Comparison of ENCODE assay signal across 8 cellular contexts in the genomic region with DNA sequence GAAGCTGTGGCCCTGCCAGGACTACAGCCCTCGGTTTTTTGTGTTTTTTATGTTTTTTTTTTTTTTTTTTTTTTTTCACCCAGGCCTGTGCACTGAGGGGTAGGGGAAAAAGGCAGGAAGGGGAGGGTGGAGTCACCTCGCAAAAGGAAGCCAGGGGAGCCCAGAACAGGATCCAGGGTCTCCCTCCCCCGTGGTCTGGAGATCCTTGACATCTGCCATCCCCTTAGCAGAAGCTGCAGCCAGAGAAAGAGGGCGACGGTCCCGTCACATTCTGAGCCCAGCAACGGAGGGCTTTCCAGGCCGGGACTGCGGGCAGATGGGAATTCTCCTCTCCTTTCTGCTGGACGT. TPM values are rescaled to one million over a fixed set of nuclear protein-coding genes. Genes with fewer than 3 reads are reported as not detected.
A peak's percentile ranks its signal among the peaks of the same experiment; 100 is the strongest.
DNase-seq lines count a peak whose midpoint lies in the region; ATAC-seq and TF ChIP-seq lines count a peak whose summit lies in the region.

No MANE protein-coding gene starts in this region.

- H3K27me3 Mint-ChIP-seq in CD4-positive, CD25-positive, alpha-beta regulatory T cell: peaks cover 26% of the 10 kb centered on the region

- DNase-seq in CD4-positive, CD25-positive, alpha-beta regulatory T cell: no peak
- DNase-seq in epithelial cell of esophagus (ENCODE audit: low read depth): no peak
- DNase-seq in AG08396 (ENCODE audit: low spot score): no peak
- DNase-seq in posterior vena cava (ENCODE audit: low spot score): no peak
- no peak for DNase-seq in A172 (ENCODE audit: low spot score)

- TF ChIP-seq RAD21 in neural cell (conservative IDR thresholded peaks at IDR 0.05): no peak

- no peak overlapping the region for H3K27ac ChIP-seq in CD4-positive, CD25-positive, alpha-beta regulatory T cell (ENCODE audit: insufficient read depth, low read length, poor library complexity, severe bottlenecking)
- H3K27ac ChIP-seq in OCI-LY1 (ENCODE audit: low read depth, low read length, poor library complexity, severe bottlenecking) (no peak overlapping the region), neural cell (ENCODE audit: low read length) (no peak overlapping the region)

- peak overlapping the region; percentile 68 for H3K4me2 ChIP-seq in OCI-LY1 (ENCODE audit: low read length)
- no peak overlapping the region for H3K4me2 ChIP-seq in neural cell (ENCODE audit: low read length)

- no peak for TF ChIP-seq EP300 in neural cell (conservative IDR thresholded peaks at IDR 0.05; ENCODE audit: poor library complexity, severe bottlenecking)

- H3K79me2 ChIP-seq in OCI-LY1 (ENCODE audit: insufficient read depth, low read length): no peaks in the 10 kb centered on the region
- no peaks in the 10 kb centered on the region for H3K79me2 ChIP-seq in neural cell (replicated peaks; ENCODE audit: insufficient read depth, low read length)

- H3K9ac ChIP-seq in OCI-LY1 (ENCODE audit: low read length): peak overlapping the region; percentile 9; the same call in 1 of the 2 replicates
- H3K9ac ChIP-seq in neural cell (ENCODE audit: low read length): no peak overlapping the region

- no peak for ATAC-seq in CD4-positive, CD25-positive, alpha-beta regulatory T cell (ENCODE audit: low read depth in 2 of 2)
- ATAC-seq in GM21515 (IDR thresholded peaks at IDR 0.05; ENCODE audit: unreplicated experiment): no peak

- no peak for TF ChIP-seq CTCF in OCI-LY1 (IDR thresholded peaks at IDR 0.05; ENCODE audit: low read length)
- no peak for TF ChIP-seq CTCF in epithelial cell of esophagus (IDR thresholded peaks at IDR 0.05; ENCODE audit: insufficient read depth, low read depth, low read length, missing control alignments)
- no peak for TF ChIP-seq CTCF in neural cell (IDR thresholded peaks at IDR 0.05; ENCODE audit: poor library complexity, severe bottlenecking)

- H3K36me3 ChIP-seq in CD4-positive, CD25-positive, alpha-beta regulatory T cell (ENCODE audit: control insufficient read depth, insufficient read depth, low read length): no peaks in the 10 kb centered on the region
- no peaks in the 10 kb centered on the region for H3K36me3 ChIP-seq in OCI-LY1 (ENCODE audit: insufficient read depth, low read length)
- H3K36me3 ChIP-seq in neural cell (ENCODE audit: insufficient read depth, low read length): no peaks in the 10 kb centered on the region

- H3K4me1 ChIP-seq in CD4-positive, CD25-positive, alpha-beta regulatory T cell (ENCODE audit: control insufficient read depth, insufficient read depth, low read length, poor library complexity, severe bottlenecking): peaks cover 13% of the 10 kb centered on the region
- H3K4me1 ChIP-seq in OCI-LY1 (ENCODE audit: insufficient read depth, low read length, severe bottlenecking): peaks cover 10% of the 10 kb centered on the region

- peak overlapping the region in 1 of 3 donors; percentile 46 for H3K27ac Mint-ChIP-seq in CD4-positive, CD25-positive, alpha-beta regulatory T cell

- H3K4me3 Mint-ChIP-seq in CD4-positive, CD25-positive, alpha-beta regulatory T cell: peak overlapping the region; percentile 49 to 90 (median 84)

- no peaks in the 10 kb centered on the region for H3K9me3 ChIP-seq in CD4-positive, CD25-positive, alpha-beta regulatory T cell (ENCODE audit: control insufficient read depth in 2 of 2, low read length in 2 of 2)
- H3K9me3 ChIP-seq in OCI-LY1 (ENCODE audit: low read length) (no peaks in the 10 kb centered on the region), neural cell (ENCODE audit: low read length) (no peaks in the 10 kb centered on the region)

- intact Hi-C loops in posterior vena cava (cut with DNase I): no loop called here

- no peaks in the 10 kb centered on the region for H3K27me3 ChIP-seq in CD4-positive, CD25-positive, alpha-beta regulatory T cell (ENCODE audit: control insufficient read depth, insufficient read depth, low read length)
- H3K27me3 ChIP-seq in OCI-LY1 (ENCODE audit: insufficient read depth, low read length): 0 out of 2 replicates have a peak, but pooled peaks cover 4% of the 10 kb centered on the region
- peaks cover 23% of the 10 kb centered on the region for H3K27me3 ChIP-seq in neural cell (ENCODE audit: insufficient read depth, low read depth, low read length)

- H2AFZ ChIP-seq in OCI-LY1 (ENCODE audit: low read length) (no peak overlapping the region), neural cell (ENCODE audit: low read depth, low read length) (no peak overlapping the region)

- no peaks in the 10 kb centered on the region for H3K9me2 ChIP-seq in OCI-LY1 (ENCODE audit: low read depth, low read length)
- H3K9me2 ChIP-seq in neural cell (ENCODE audit: insufficient read depth, low read length): no peaks in the 10 kb centered on the region

- peak overlapping the region; percentile 55 for H3K4me3 ChIP-seq in CD4-positive, CD25-positive, alpha-beta regulatory T cell (ENCODE audit: low read depth, low read length)
- H3K4me3 ChIP-seq in OCI-LY1 (ENCODE audit: low read depth, low read length, poor library complexity, severe bottlenecking) (peak overlapping the region; percentile 51), epithelial cell of esophagus (ENCODE audit: low read length) (peak overlapping the region; percentile 41), neural cell (ENCODE audit: low read length) (peak overlapping the region; percentile 58)

- H3K4me1 Mint-ChIP-seq in CD4-positive, CD25-positive, alpha-beta regulatory T cell: peaks cover 0 to 7% (median 6%) of the 10 kb centered on the region in 4 donors

- no peaks in the 10 kb centered on the region for H3K9me3 Mint-ChIP-seq in CD4-positive, CD25-positive, alpha-beta regulatory T cell

- H3K36me3 Mint-ChIP-seq in CD4-positive, CD25-positive, alpha-beta regulatory T cell: no peaks in the 10 kb centered on the region

- H3F3A ChIP-seq in OCI-LY1 (ENCODE audit: insufficient read depth, low read length) (no peaks in the 10 kb centered on the region), neural cell (ENCODE audit: insufficient read depth, low read length, poor library complexity, severe bottlenecking) (no peaks in the 10 kb centered on the region)

- no peaks in the 10 kb centered on the region for H4K20me1 ChIP-seq in OCI-LY1 (ENCODE audit: insufficient read depth, low read length)
- no peaks in the 10 kb centered on the region for H4K20me1 ChIP-seq in neural cell (ENCODE audit: insufficient read depth)

TF ChIP-seq in neural cell, 6 proteins besides CTCF, POLR2A, EP300 and RAD21:
- TF ChIP-seq MXI1 (conservative IDR thresholded peaks at IDR 0.05; ENCODE audit: poor library complexity, severe bottlenecking) (no peak), EZH2 (IDR thresholded peaks at IDR 0.05; ENCODE audit: borderline replicate concordance, insufficient read depth, low read length, poor library complexity, severe bottlenecking) (no peak), TAF1 (IDR thresholded peaks at IDR 0.05; ENCODE audit: low read depth) (no peak), POLR2AphosphoS5 (IDR thresholded peaks at IDR 0.05) (no peak)

RNA-seq across cellular contexts. Expression of a gene that starts 29.1 kb away (rescaled TPM):
- total RNA-seq in CD4-positive, CD25-positive, alpha-beta regulatory T cell: not detected
- under 1 TPM in 3 of 4 donors, not detected in 1; 0.11 to 0.24 (median 0.15) TPM for polyA plus RNA-seq in CD4-positive, CD25-positive, alpha-beta regulatory T cell
- polyA plus RNA-seq in neural cell: not detected in 2 replicates
- not detected in 2 replicates for polyA minus RNA-seq in neural cell
- total RNA-seq in posterior vena cava: 1 to 10 TPM in 1 of 2 donors, under 1 TPM in 1; 0.62 to 2.6 TPM
- 0.22 TPM in 1 of 2 replicates, not detected in the other for total RNA-seq in A172 (2014; rRNA removed; shearing (Covaris generic))

RNA-seq across cellular contexts. Expression of a gene that starts 49.1 kb away (rescaled TPM):
- total RNA-seq in CD4-positive, CD25-positive, alpha-beta regulatory T cell: 6.5 TPM
- polyA plus RNA-seq in CD4-positive, CD25-positive, alpha-beta regulatory T cell: 10 to 100 TPM; 12.1 to 27.6 (median 17.3) TPM
- polyA plus RNA-seq in neural cell: not detected in 2 replicates
- polyA minus RNA-seq in neural cell: not detected in 2 replicates
- 10 to 100 TPM; 10.6 TPM for total RNA-seq in posterior vena cava
- 0.07 and 0.41 TPM in 2 replicates for total RNA-seq in A172 (2014; rRNA removed; shearing (Covaris generic))

RNA-seq across cellular contexts. Expression of a gene that starts 49.3 kb away (rescaled TPM):
- total RNA-seq in CD4-positive, CD25-positive, alpha-beta regulatory T cell: 1.5 TPM
- polyA plus RNA-seq in CD4-positive, CD25-positive, alpha-beta regulatory T cell: 10 to 100 TPM in 1 of 4 donors, 1 to 10 TPM in 3; 4.1 to 11.4 (median 7.4) TPM
- polyA plus RNA-seq in neural cell: not detected in 2 replicates
- not detected in 2 replicates for polyA minus RNA-seq in neural cell
- 1 to 10 TPM; 2.1 to 2.3 TPM for total RNA-seq in posterior vena cava
- total RNA-seq in A172 (2014; rRNA removed; shearing (Covaris generic)): not detected in 2 replicates
